ENCODE assay signal across 7 cellular contexts in the genomic region with DNA sequence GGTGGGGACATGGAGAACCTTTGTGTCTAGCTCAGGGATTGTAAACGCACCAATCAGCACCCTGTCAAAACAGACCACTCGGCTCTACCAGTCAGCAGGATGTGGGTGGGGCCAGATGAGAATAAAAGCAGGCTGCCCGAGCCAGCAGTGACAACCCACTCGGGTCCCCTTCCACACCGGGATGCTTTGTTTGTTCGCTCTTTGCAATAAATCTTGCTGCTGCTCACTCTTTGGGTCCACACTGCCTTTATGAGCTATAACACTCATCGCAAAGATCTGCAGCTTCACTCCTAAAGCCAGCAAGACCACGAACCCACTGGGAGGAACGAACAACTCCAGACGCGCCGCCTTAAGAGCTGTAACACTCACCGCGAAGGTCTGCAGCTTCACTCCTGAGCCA. TPM values are rescaled to one million over a fixed set of nuclear protein-coding genes. Genes with fewer than 3 reads are reported as not detected.
DNase-seq lines count a peak whose midpoint lies in the region; ATAC-seq, FAIRE-seq and TF ChIP-seq lines count a peak whose summit lies in the region.
"Not testable (repeated sequence)": the region's sequence is repeated elsewhere in the genome, so short reads cannot be mapped to it uniquely, and the experiment has no call there.

No MANE protein-coding gene starts in this region.

- not testable (repeated sequence) for H3K36me3 Mint-ChIP-seq in CD4-positive, CD25-positive, alpha-beta regulatory T cell; T-cell; natural killer cell
- peaks cover 5 to 17% (median 11%) of the 10 kb centered on the region in 3 experiments; a peak in 6 of 7 replicates for H3K36me3 Mint-ChIP-seq in H9 (ENCODE audit: insufficient read depth in 1 of 3, low read depth in 3 of 3)
- H3K36me3 Mint-ChIP-seq in astrocyte (ENCODE audit: low read depth, unreplicated experiment): peaks cover 17% of the 10 kb centered on the region

- not testable (repeated sequence) for H3K27me3 Mint-ChIP-seq in CD4-positive, CD25-positive, alpha-beta regulatory T cell; H9 (ENCODE audit: low read depth); T-cell; astrocyte (ENCODE audit: low read depth, unreplicated experiment); natural killer cell (ENCODE audit: low read depth in 2 of 2)

- not testable (repeated sequence) for H2BK20ac ChIP-seq in H9 (ENCODE audit: low read depth, low read length, poor library complexity, severe bottlenecking)

- not testable (repeated sequence) for H3K4me1 Mint-ChIP-seq in CD4-positive, CD25-positive, alpha-beta regulatory T cell; H9; T-cell
- peaks cover 12% of the 10 kb centered on the region for H3K4me1 Mint-ChIP-seq in astrocyte (ENCODE audit: low read depth, unreplicated experiment)
- peaks cover 11 to 14% of the 10 kb centered on the region in 2 donors for H3K4me1 Mint-ChIP-seq in natural killer cell

- not testable (repeated sequence) for H3K23me2 ChIP-seq in H9 (ENCODE audit: insufficient read length, low read depth, low read length, poor library complexity, severe bottlenecking)

- not testable (repeated sequence) for H3K9me3 ChIP-seq in CD4-positive, CD25-positive, alpha-beta regulatory T cell (ENCODE audit: control insufficient read depth in 2 of 2, low read length in 2 of 2); H9 (ENCODE audit: control insufficient read depth, low read depth, low read length); astrocyte (ENCODE audit: insufficient read depth, low read depth, low read length); endothelial cell of umbilical vein (replicated peaks; ENCODE audit: control insufficient read depth, insufficient read depth, low read length); smooth muscle cell (replicated peaks; ENCODE audit: low read depth)

- CTCF ChIA-PET in T-cell (lab: Charles Lee): not testable (repeated sequence)
- CTCF ChIA-PET in endothelial cell of umbilical vein (lab: Charles Lee): interaction anchor here (9.9 kb wide), 1 partner anchor 291 kb away, joined by 104 read pairs; no protein-coding TSS in a partner anchor

- POLR2A ChIA-PET in T-cell (lab: Charles Lee); endothelial cell of umbilical vein (lab: Charles Lee): not testable (repeated sequence)

- TF ChIP-seq POLR2A in endothelial cell of umbilical vein (IDR thresholded peaks at IDR 0.05; ENCODE audit: low read depth, low read length): not testable (repeated sequence)

- H3K9me1 ChIP-seq in endothelial cell of umbilical vein (replicated peaks; ENCODE audit: control insufficient read depth, extremely low read depth, insufficient read depth, low read length): not testable (repeated sequence)

- H2AFZ ChIP-seq in H9 (ENCODE audit: low read length); astrocyte (ENCODE audit: low read depth, low read length); endothelial cell of umbilical vein (ENCODE audit: low read depth, low read length); smooth muscle cell (ENCODE audit: low read depth): not testable (repeated sequence)

- intact Hi-C loops in endothelial cell of umbilical vein (cut with micrococcal nuclease); natural killer cell (cut with micrococcal nuclease): not testable (repeated sequence)

- H3K27ac Mint-ChIP-seq in CD4-positive, CD25-positive, alpha-beta regulatory T cell: peak overlapping the region in 2 of 3 donors; percentile 46 to 48
- H3K27ac Mint-ChIP-seq in H9: peak overlapping the region in 2 of 3 experiments; percentile 18 to 36; a peak in 3 of 7 replicates
- peak overlapping the region in 1 of 2 donors; percentile 62 for H3K27ac Mint-ChIP-seq in T-cell
- H3K27ac Mint-ChIP-seq in astrocyte (ENCODE audit: unreplicated experiment): peak overlapping the region; percentile 90
- peak overlapping the region; percentile 38 to 53 for H3K27ac Mint-ChIP-seq in natural killer cell

- not testable (repeated sequence) for H3K9me3 Mint-ChIP-seq in CD4-positive, CD25-positive, alpha-beta regulatory T cell; H9; T-cell; astrocyte (ENCODE audit: unreplicated experiment); natural killer cell

- H3K79me2 ChIP-seq in H9 (ENCODE audit: insufficient read depth, low read length); astrocyte (ENCODE audit: insufficient read depth, low read length); endothelial cell of umbilical vein (ENCODE audit: control insufficient read depth, insufficient read depth, low read length); smooth muscle cell (ENCODE audit: low read depth): not testable (repeated sequence)

- H3K9ac ChIP-seq in H9 (ENCODE audit: extremely low read depth, insufficient read length, low read length); endothelial cell of umbilical vein (replicated peaks; ENCODE audit: extremely low read depth, insufficient read depth, low read length): not testable (repeated sequence)
- H3K9ac ChIP-seq in astrocyte (ENCODE audit: low read length) (peak overlapping the region; percentile 21), smooth muscle cell (ENCODE audit: low read depth) (peak overlapping the region; percentile 13)

- H2BK15ac ChIP-seq in H9 (ENCODE audit: low read depth, low read length): not testable (repeated sequence)

- dilution Hi-C loops in endothelial cell of umbilical vein (cut with MboI; ENCODE audit: extremely low pct_ligation_motif_present, low sequenced_read_pairs): not testable (repeated sequence)

- H2BK5ac ChIP-seq in H9 (ENCODE audit: insufficient read length, low read length): not testable (repeated sequence)

- no CpG with 5 or more reads among the region's 14 CpGs for whole genome bisulfite sequencing in H9 (ENCODE audit: extremely low coverage, insufficient read length, low lambda C conversion rate)
- 30% methylated on average over 14 of the region's 14 CpGs for WGBS in smooth muscle cell (ENCODE audit: low lambda C conversion rate)

- H4K91ac ChIP-seq in H9 (ENCODE audit: insufficient read length, low read depth, low read length): not testable (repeated sequence)

- H3T11ph ChIP-seq in H9 (ENCODE audit: low read length): not testable (repeated sequence)

- not testable (repeated sequence) for H3K23ac ChIP-seq in H9 (ENCODE audit: insufficient read length, low read depth, low read length)

- H3K4me3 ChIP-seq in CD4-positive, CD25-positive, alpha-beta regulatory T cell (ENCODE audit: low read depth, low read length); astrocyte (ENCODE audit: insufficient read depth, low read depth, low read length); endothelial cell of umbilical vein (replicated peaks in 1 of 3; ENCODE audit: insufficient read depth in 1 of 3, low read depth in 1 of 3, low read length in 3 of 3); smooth muscle cell: not testable (repeated sequence)

- H2BK12ac ChIP-seq in H9 (ENCODE audit: insufficient read length, low read depth, low read length): not testable (repeated sequence)

- H2AK5ac ChIP-seq in H9 (ENCODE audit: insufficient read length, low read length): not testable (repeated sequence)

- H3K4me1 ChIP-seq in CD4-positive, CD25-positive, alpha-beta regulatory T cell (ENCODE audit: control insufficient read depth, insufficient read depth, low read length, poor library complexity, severe bottlenecking); H9 (ENCODE audit: insufficient read depth, low read length); endothelial cell of umbilical vein (ENCODE audit: control insufficient read depth, extremely low read depth, insufficient read depth, low read length); smooth muscle cell (ENCODE audit: low read depth): not testable (repeated sequence)
- H3K4me1 ChIP-seq in astrocyte (ENCODE audit: insufficient read depth, low read length): peaks cover 14% of the 10 kb centered on the region

- not testable (repeated sequence) for H3K14ac ChIP-seq in H9 (ENCODE audit: insufficient read depth, low read length)

- peak overlapping the region in 3 of 4 donors; percentile 2 to 44 (median 4) for H3K4me3 Mint-ChIP-seq in CD4-positive, CD25-positive, alpha-beta regulatory T cell
- H3K4me3 Mint-ChIP-seq in H9 (peak overlapping the region in 1 of 2 experiments; percentile 12; a peak in 1 of 5 replicates), T-cell (peak overlapping the region in 2 of 3 donors; percentile 25 to 35), natural killer cell (peak overlapping the region; percentile 68)
- not testable (repeated sequence) for H3K4me3 Mint-ChIP-seq in astrocyte (ENCODE audit: unreplicated experiment)

- not testable (repeated sequence) for H3K4me2 ChIP-seq in H9 (ENCODE audit: insufficient read depth, insufficient read length, low read length); endothelial cell of umbilical vein (ENCODE audit: insufficient read depth, low read length)
- H3K4me2 ChIP-seq in astrocyte (ENCODE audit: low read length) (peak overlapping the region; percentile 73), smooth muscle cell (peak overlapping the region; percentile 38)

- H2BK120ac ChIP-seq in H9 (ENCODE audit: low read depth, low read length, poor library complexity, severe bottlenecking): not testable (repeated sequence)

- not testable (repeated sequence) for H3K56ac ChIP-seq in H9 (ENCODE audit: insufficient read length, low read depth, low read length)

- H3K27me3 ChIP-seq in CD4-positive, CD25-positive, alpha-beta regulatory T cell (ENCODE audit: control insufficient read depth, insufficient read depth, low read length); H9 (ENCODE audit: insufficient read depth, low read length); astrocyte (ENCODE audit: insufficient read depth, low read length); endothelial cell of umbilical vein (ENCODE audit: control insufficient read depth in 2 of 2, insufficient read depth in 2 of 2, low read length in 2 of 2); smooth muscle cell (ENCODE audit: low read depth): not testable (repeated sequence)

- ATAC-seq in CD4-positive, CD25-positive, alpha-beta regulatory T cell (ENCODE audit: low read depth in 2 of 2); T-cell (replicated peaks in 1 of 4); natural killer cell: not testable (repeated sequence)

- not testable (repeated sequence) for H4K5ac ChIP-seq in H9 (ENCODE audit: insufficient read length, low read depth, low read length)

- H3K36me3 ChIP-seq in CD4-positive, CD25-positive, alpha-beta regulatory T cell (ENCODE audit: control insufficient read depth, insufficient read depth, low read length); astrocyte (ENCODE audit: insufficient read depth, low read length); smooth muscle cell (ENCODE audit: low read depth): not testable (repeated sequence)
- peaks cover 0 to 14% of the 10 kb centered on the region in 2 experiments for H3K36me3 ChIP-seq in endothelial cell of umbilical vein (ENCODE audit: control insufficient read depth in 2 of 2, extremely low read depth in 1 of 2, insufficient read depth in 2 of 2, low read length in 2 of 2)

- not testable (repeated sequence) for H3K18ac ChIP-seq in H9 (ENCODE audit: insufficient read length, low read depth, low read length)

- not testable (repeated sequence) for H4K20me1 ChIP-seq in H9 (ENCODE audit: control insufficient read depth, insufficient read depth, insufficient read length); astrocyte (ENCODE audit: insufficient read depth, low read length); endothelial cell of umbilical vein (replicated peaks; ENCODE audit: control insufficient read depth, extremely low read depth, insufficient read depth, low read length); smooth muscle cell (ENCODE audit: low read depth)

- not testable (repeated sequence) for FAIRE-seq in astrocyte (lab: Jason Lieb, UNC); endothelial cell of umbilical vein (lab: Jason Lieb, UNC)

- H3K4ac ChIP-seq in H9 (ENCODE audit: low read depth, low read length): not testable (repeated sequence)

- not testable (repeated sequence) for H3K27ac ChIP-seq in CD4-positive, CD25-positive, alpha-beta regulatory T cell (ENCODE audit: insufficient read depth, low read length, poor library complexity, severe bottlenecking); H9 (ENCODE audit: insufficient read length, low read depth, low read length); endothelial cell of umbilical vein (ENCODE audit: insufficient read depth, low read depth, low read length)
- H3K27ac ChIP-seq in astrocyte (ENCODE audit: low read depth, low read length) (peak overlapping the region; percentile 50), smooth muscle cell (ENCODE audit: low read depth) (peak overlapping the region; percentile 82)

- not testable (repeated sequence) for H3F3A ChIP-seq in smooth muscle cell (ENCODE audit: low read depth)

- not testable (repeated sequence) for H3K79me1 ChIP-seq in H9 (ENCODE audit: insufficient read depth, low read depth, low read length, poor library complexity, severe bottlenecking)

- TSS peak; percentile 6 for BruUV-seq in endothelial cell of umbilical vein (replicated peaks; lab: Mats Ljungman, UMichigan)

- not testable (repeated sequence) for H4K8ac ChIP-seq in H9 (replicated peaks; ENCODE audit: insufficient read length, low read depth, low read length)

- not testable (repeated sequence) for DNase-seq in CD4-positive, CD25-positive, alpha-beta regulatory T cell; H9; T-cell; astrocyte (ENCODE audit: low read depth); endothelial cell of umbilical vein (ENCODE audit: low read depth, low spot score); natural killer cell; smooth muscle cell (lab: John Stamatoyannopoulos, UW; ENCODE audit: unreplicated experiment)

- not testable (repeated sequence) for TF ChIP-seq CTCF in H9 (conservative IDR thresholded peaks at IDR 0.05); astrocyte (IDR thresholded peaks at IDR 0.05; ENCODE audit: insufficient read depth, low read depth, low read length); endothelial cell of umbilical vein (IDR thresholded peaks at IDR 0.05; ENCODE audit: extremely low read depth in 1 of 2, insufficient read depth in 1 of 2, low read depth in 1 of 2, low read length in 2 of 2); natural killer cell (IDR thresholded peaks at IDR 0.05); smooth muscle cell (IDR thresholded peaks at IDR 0.05; ENCODE audit: borderline replicate concordance, insufficient read depth, poor library complexity, severe bottlenecking)

RNA-seq across cellular contexts. Expression of a gene that starts 18.7 kb away (rescaled TPM):
- total RNA-seq in CD4-positive, CD25-positive, alpha-beta regulatory T cell: 130 TPM
- 10 to 100 TPM; 36.3 to 51.9 (median 44.7) TPM for polyA plus RNA-seq in CD4-positive, CD25-positive, alpha-beta regulatory T cell
- total RNA-seq in H9 (2021) (38.3 and 39.2 TPM in 2 replicates), T-cell (100 to 1,000 TPM in 4 of 5 donors, 10 to 100 TPM in 1; 93.6 to 126 (median 110) TPM), astrocyte (70.7 and 75.6 TPM in 2 replicates), endothelial cell of umbilical vein (58.9 and 64.3 TPM in 2 replicates), natural killer cell (100 to 1,000 TPM; 140 to 156 (median 143) TPM), smooth muscle cell (16.6 and 24.6 TPM in 2 replicates)
- polyA plus RNA-seq in endothelial cell of umbilical vein (53.7 and 67.3 TPM in 2 replicates), smooth muscle cell (37.6 and 48.2 TPM in 2 replicates)
- polyA plus RNA-seq in endothelial cell of umbilical vein (2011; cell fraction: cytosol; rRNA removed): 15.8 and 26.1 TPM in 2 replicates
- 137 and 170 TPM in 2 replicates for polyA plus RNA-seq in endothelial cell of umbilical vein (2011; cell fraction: nucleus; rRNA removed)
- 21.4 and 21.9 TPM in 2 replicates for polyA plus RNA-seq in endothelial cell of umbilical vein (2012)
- 14.4 and 19.7 TPM in 2 replicates for polyA minus RNA-seq in endothelial cell of umbilical vein
- 23.1 TPM for polyA minus RNA-seq in endothelial cell of umbilical vein (2011; cell fraction: cytosol; rRNA and poly(A)+ RNA removed)
- polyA minus RNA-seq in endothelial cell of umbilical vein (2011; cell fraction: nucleus; rRNA and poly(A)+ RNA removed): 47.1 and 90.4 TPM in 2 replicates
